In the genomic region with DNA sequence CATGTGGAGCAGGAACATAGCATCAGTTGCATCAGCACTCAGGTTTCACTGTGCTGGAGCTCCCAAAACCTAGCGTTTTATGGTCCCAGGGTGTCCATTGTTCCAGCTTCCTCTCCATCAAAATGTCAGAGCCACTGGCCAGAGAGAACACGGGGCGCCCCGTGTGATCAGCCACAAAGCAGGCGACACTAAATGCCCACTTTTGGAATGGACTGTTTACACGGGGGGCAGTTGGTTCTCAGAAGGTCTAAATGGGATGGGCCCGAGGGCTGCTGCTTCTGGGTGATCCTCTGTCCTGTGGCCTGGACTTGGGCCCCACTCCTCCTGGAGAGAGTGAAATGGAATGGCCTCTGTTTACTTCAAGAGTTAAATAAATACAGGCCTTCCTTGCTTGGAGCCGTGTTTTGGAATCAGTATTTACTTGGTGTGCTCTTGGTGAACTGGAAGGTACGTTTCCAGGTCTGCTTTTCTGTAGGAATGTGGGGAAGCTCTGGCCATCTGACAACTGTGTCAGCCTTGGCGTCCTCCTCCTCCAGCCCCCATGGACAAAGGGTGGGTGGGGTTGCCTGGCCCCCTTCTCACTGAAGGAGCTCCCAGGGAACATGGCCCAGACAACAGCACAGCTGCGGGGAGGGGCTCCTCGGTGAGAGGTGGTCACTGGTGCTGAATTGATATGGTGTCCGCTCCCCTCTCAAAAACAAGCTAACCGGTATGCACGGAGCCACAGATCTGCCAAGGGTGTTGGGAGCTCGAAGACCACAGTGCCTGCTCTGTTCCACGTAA, we compare ENCODE assay signal across 19 cellular contexts. TPM values are rescaled to one million over a fixed set of nuclear protein-coding genes. Genes with fewer than 3 reads are reported as not detected.
A peak's percentile ranks its signal among the peaks of the same experiment; 100 is the strongest.
DNase-seq lines count a peak whose midpoint lies in the region; ATAC-seq, FAIRE-seq and TF ChIP-seq lines count a peak whose summit lies in the region.
"Had no signal": no experiment of that assay in that cellular context is flagged by ENCODE, and none has a peak within 500 bp of the region (broad histone marks: within the 10 kb centered on the region; RNA-seq: fewer than 3 reads in every experiment).

No MANE protein-coding gene starts in this region.

- WGBS in HepG2 (ENCODE audit: low lambda C conversion rate), result 0% methylated on average over 4 of the region's 17 CpGs
- WGBS in sigmoid colon, 2 donors, result 79 to 80% methylated on average over 17 of the region's 17 CpGs

- H3K36me3 ChIP-seq in Caco-2 (ENCODE audit: control insufficient read depth, insufficient read depth, low read length) (no peaks in the 10 kb centered on the region), Peyer's patch (no peaks in the 10 kb centered on the region), HepG2 (replicated peaks in 1 of 2; ENCODE audit: control insufficient read depth in 1 of 2, insufficient read depth in 2 of 2, low read length in 2 of 2) (no peaks in the 10 kb centered on the region), sigmoid colon (no peaks in the 10 kb centered on the region), WERI-Rb-1 (no peaks in the 10 kb centered on the region)

- H4K20me1 ChIP-seq in HepG2 (ENCODE audit: insufficient read depth, low read length), result peaks cover 4% of the 10 kb centered on the region; the same call in 1 of the 2 replicates

- H3K9ac ChIP-seq in HepG2 (ENCODE audit: insufficient read depth, low read depth, low read length), result peak overlapping the region; percentile 69

- peak overlapping the region; percentile 95 for H3K4me2 ChIP-seq in HepG2 (ENCODE audit: low read depth, low read length)

- BruUV-seq in Caco-2 (replicated peaks; lab: Mats Ljungman, UMichigan) (no TSS peak), HepG2 (replicated peaks; lab: Mats Ljungman, UMichigan) (no TSS peak)

- TF ChIP-seq POLR2A in Peyer's patch (IDR thresholded peaks at IDR 0.05) (no peak), HepG2 (IDR thresholded peaks at IDR 0.05; ENCODE audit: insufficient read depth in 1 of 2, low read depth in 2 of 2, low read length in 2 of 2) (no peak), sigmoid colon (IDR thresholded peaks at IDR 0.05) (no peak), GM12891 (IDR thresholded peaks at IDR 0.05; ENCODE audit: low read depth, low read length) (no peak)

- H3K4me3 Mint-ChIP-seq in Caco-2 (ENCODE audit: unreplicated experiment), result no peak overlapping the region
- no peak overlapping the region for H3K4me3 Mint-ChIP-seq in type B pancreatic cell

- CTCF ChIA-PET in Caco-2 (lab: Charles Lee) (interaction anchor here (0.6 to 1.2 kb wide), 2 partner anchors 22 to 444 kb away, joined by 3 to 5 read pairs; no protein-coding TSS in a partner anchor), HepG2 (lab: Yijun Ruan, JAX; ENCODE audit: low intra/inter-chr PET ratio, low total read pairs) (no interaction called here)

- in situ Hi-C loops in HepG2 (cut with HindIII; ENCODE audit: extremely low pct_ligation_motif_present, low pct_unique_long_range_greater_than_20kb), result no loop called here

- no peaks in the 10 kb centered on the region for H3K9me3 Mint-ChIP-seq in Caco-2 (ENCODE audit: unreplicated experiment)
- H3K9me3 Mint-ChIP-seq in type B pancreatic cell, result no peaks in the 10 kb centered on the region

- peak in 1 of 2 experiments; percentile 17 for DNase-seq in Caco-2
- DNase-seq in Peyer's patch, result peak in 2 of 3 donors; percentile 22 to 31
- DNase-seq in HepG2 (ENCODE audit: low spot score), result peak; percentile 73
- DNase-seq in sigmoid colon, result peak; percentile 33
- DNase-seq in type B pancreatic cell (ENCODE audit: extremely low spot score, unreplicated experiment), result no peak
- no peak for DNase-seq in UCSD-AML1 (lab: John Stamatoyannopoulos, UW; ENCODE audit: unreplicated experiment)
- DNase-seq in GM12891 (ENCODE audit: insufficient read length, low spot score), result no peak
- DNase-seq in WERI-Rb-1, result no peak
- DNase-seq: C1 segment of cervical spinal cord, MM.1S, NCI-H1930, NCI-H2171, NCI-H510A, NCI-H82, Right ventricle myocardium superior had no signal

- peaks cover 6% of the 10 kb centered on the region for H3K4me1 Mint-ChIP-seq in Caco-2 (ENCODE audit: low read depth, unreplicated experiment)
- peaks cover 31% of the 10 kb centered on the region for H3K4me1 Mint-ChIP-seq in type B pancreatic cell (ENCODE audit: unreplicated experiment)

- H3K4me1 ChIP-seq in Caco-2, result peaks cover 17% of the 10 kb centered on the region; the same call in 1 of the 2 replicates
- H3K4me1 ChIP-seq in Peyer's patch, result no peaks in the 10 kb centered on the region
- peaks cover 78% of the 10 kb centered on the region for H3K4me1 ChIP-seq in HepG2 (ENCODE audit: insufficient read depth, low read length)
- no peaks in the 10 kb centered on the region for H3K4me1 ChIP-seq in sigmoid colon

- TF ChIP-seq EP300 in HepG2 (IDR thresholded peaks at IDR 0.05; ENCODE audit: low read depth in 2 of 2, low read length in 2 of 2) (peak in 1 of 2 experiments; percentile 81; a peak in 2 of 4 replicates), HepG2 (CRISPR knock-in tag; IDR thresholded peaks at IDR 0.05; ENCODE audit: borderline replicate concordance) (no peak; the same call in 1 of the 2 replicates), sigmoid colon (IDR thresholded peaks at IDR 0.05) (no peak)

- POLR2A ChIA-PET in Caco-2 (lab: Charles Lee) (interaction anchor here (0.6 kb wide), 1 partner anchor 9 kb away, joined by 3 read pairs; no protein-coding TSS in a partner anchor), HepG2 (lab: Yijun Ruan, JAX) (interaction anchor here (0.7 to 2.2 kb wide), 13 partner anchors 8 to 196 kb away, joined by 3 to 17 read pairs (median 6); partner anchors contain the start of genes F10 and F7)

- peak; percentile 45 for ATAC-seq in HepG2
- ATAC-seq: HCT116, Panc1 had no signal

- TF ChIP-seq RAD21 in HepG2 (CRISPR knock-in tag; IDR thresholded peaks at IDR 0.05), result no peak

- H3K9me3 ChIP-seq in Caco-2 (no peaks in the 10 kb centered on the region), Peyer's patch (no peaks in the 10 kb centered on the region), HepG2 (ENCODE audit: low read length) (no peaks in the 10 kb centered on the region), sigmoid colon (no peaks in the 10 kb centered on the region), WERI-Rb-1 (ENCODE audit: severe bottlenecking) (no peaks in the 10 kb centered on the region)

- H3K4me3 ChIP-seq in Caco-2 (ENCODE audit: low read depth, low read length) (no peak overlapping the region), Peyer's patch (no peak overlapping the region), HepG2 (replicated peaks in 1 of 3; ENCODE audit: insufficient read depth in 1 of 3, low read depth in 2 of 3, low read length in 3 of 3) (peak overlapping the region; percentile 35 to 69 (median 44)), sigmoid colon (no peak overlapping the region), WERI-Rb-1 (ENCODE audit: low read depth, low read length) (no peak overlapping the region)

- H3K27me3 Mint-ChIP-seq in Caco-2 (ENCODE audit: insufficient read depth, unreplicated experiment) (no peaks in the 10 kb centered on the region), type B pancreatic cell (peaks cover 4% of the 10 kb centered on the region)

- peaks cover 3% of the 10 kb centered on the region for H3K79me2 ChIP-seq in HepG2 (ENCODE audit: insufficient read depth, low read length)

- H3K36me3 Mint-ChIP-seq in Caco-2 (ENCODE audit: insufficient read depth, unreplicated experiment), result no peaks in the 10 kb centered on the region
- H3K36me3 Mint-ChIP-seq in type B pancreatic cell, result no peaks in the 10 kb centered on the region

- FAIRE-seq in HepG2 (lab: Jason Lieb, UNC) (peak; percentile 68), GM12891 (lab: Jason Lieb, UNC) (no peak)
- FAIRE-seq: A204.1, GM18507 had no signal

- H3K27ac ChIP-seq in Peyer's patch, result no peak overlapping the region
- peak overlapping the region; percentile 81 for H3K27ac ChIP-seq in HepG2 (ENCODE audit: extremely low read length, insufficient read depth, low read length)
- no peak overlapping the region for H3K27ac ChIP-seq in sigmoid colon
- H3K27ac ChIP-seq in WERI-Rb-1, result no peak overlapping the region

- intact Hi-C loops in Caco-2 (cut with micrococcal nuclease; ENCODE audit: unreplicated experiment) (loop anchor here (1.0 kb wide), 1 partner anchor 16 kb away; the partner anchor contains the start of gene MCF2L), HepG2 (cut with micrococcal nuclease; ENCODE audit: unreplicated experiment) (no loop called here), sigmoid colon (cut with DNase I) (no loop called here)

- no peaks in the 10 kb centered on the region for H3K27me3 ChIP-seq in Caco-2 (replicated peaks; ENCODE audit: control insufficient read depth, insufficient read depth, low read length)
- H3K27me3 ChIP-seq in Peyer's patch, result no peaks in the 10 kb centered on the region
- no peaks in the 10 kb centered on the region for H3K27me3 ChIP-seq in HepG2 (ENCODE audit: control insufficient read depth in 1 of 2, insufficient read depth in 2 of 2, low read length in 2 of 2)
- H3K27me3 ChIP-seq in sigmoid colon, result peaks cover 0 to 6% (median 0%) of the 10 kb centered on the region in 3 donors
- H3K27me3 ChIP-seq in WERI-Rb-1 (ENCODE audit: insufficient read depth, low read depth, severe bottlenecking), result no peaks in the 10 kb centered on the region

- H3K27ac Mint-ChIP-seq in Caco-2 (ENCODE audit: unreplicated experiment) (peak overlapping the region; percentile 22), type B pancreatic cell (no peak overlapping the region)

- TF ChIP-seq CTCF in Caco-2 (IDR thresholded peaks at IDR 0.05; ENCODE audit: insufficient read depth in 1 of 2, low read depth in 1 of 2, low read length in 1 of 2, severe bottlenecking in 1 of 2, unreplicated experiment in 1 of 2), result no peak
- TF ChIP-seq CTCF in Peyer's patch (IDR thresholded peaks at IDR 0.05), result no peak
- TF ChIP-seq CTCF in HepG2 (CRISPR knock-in tag; IDR thresholded peaks at IDR 0.05), result no peak
- TF ChIP-seq CTCF in sigmoid colon (IDR thresholded peaks at IDR 0.05), result no peak
- TF ChIP-seq CTCF in type B pancreatic cell (conservative IDR thresholded peaks at IDR 0.05), result no peak
- TF ChIP-seq CTCF in WERI-Rb-1 (IDR thresholded peaks at IDR 0.05; ENCODE audit: low read depth, low read length), result no peak

- no peak overlapping the region for H2AFZ ChIP-seq in HepG2 (ENCODE audit: low read length)

RNA-seq across cellular contexts. Expression of gene MCF2L, which starts 16.1 kb away (rescaled TPM):
- total RNA-seq in Caco-2 (2022) (22.1 and 24.4 TPM in 2 replicates), Peyer's patch (100 to 1,000 TPM in 3 of 4 donors, 10 to 100 TPM in 1; 81.4 to 165 (median 149) TPM), HepG2 (2016; rRNA removed; fragmentation: Illumina TruSeq; extraction: Trizol) (13.7 and 19.4 TPM in 2 replicates), sigmoid colon (10 to 100 TPM in 3 of 4 donors, 1 to 10 TPM in 1; 7.5 to 20.2 (median 13.0) TPM), type B pancreatic cell (ENCODE audit: low replicate concordance) (37.3 and 46.9 TPM in 2 replicates)
- 2.3 and 3.4 TPM in 2 replicates for total RNA-seq in HepG2 (2016; cell fraction: cytosol; rRNA removed; fragmentation: Illumina TruSeq; extraction: Trizol; ENCODE audit: low read depth)
- total RNA-seq in HepG2 (2016; cell fraction: insoluble cytoplasmic fraction; rRNA removed; fragmentation: Illumina TruSeq; extraction: Trizol), result 10.9 and 20.3 TPM in 2 replicates
- 5.5 and 5.6 TPM in 2 replicates for total RNA-seq in HepG2 (2016; cell fraction: membrane; rRNA removed; fragmentation: Illumina TruSeq; extraction: Trizol)
- total RNA-seq in HepG2 (2016; cell fraction: nucleus; rRNA removed; fragmentation: Illumina TruSeq; extraction: Trizol), result 24.6 and 25.3 TPM in 2 replicates
- polyA plus RNA-seq in HepG2 (2011; rRNA removed) (28.4 and 33.6 TPM in 2 replicates), sigmoid colon (10 to 100 TPM; 43.5 to 59.9 (median 51.1) TPM)
- polyA plus RNA-seq in HepG2 (2011; cell fraction: cytosol; rRNA removed), result 13.6 and 15.2 TPM in 2 replicates
- 196 and 262 TPM in 2 replicates for polyA plus RNA-seq in HepG2 (2011; cell fraction: nucleus; rRNA removed)
- 26.3 and 28.9 TPM in 2 replicates for polyA plus RNA-seq in HepG2 (2012)
- polyA plus RNA-seq in HepG2 (2016; cell fraction: cytosol; fragmentation: Illumina TruSeq; extraction: Trizol; ENCODE audit: low read depth), result 1.1 and 1.3 TPM in 2 replicates
- 10.3 and 10.5 TPM in 2 replicates for polyA plus RNA-seq in HepG2 (2016; cell fraction: insoluble cytoplasmic fraction; fragmentation: Illumina TruSeq; extraction: Trizol; ENCODE audit: low read depth)
- polyA plus RNA-seq in HepG2 (2016; cell fraction: membrane; fragmentation: Illumina TruSeq; extraction: Trizol; ENCODE audit: low read depth), result 1.6 and 2.4 TPM in 2 replicates
- 57.7 and 66.1 TPM in 2 replicates for polyA plus RNA-seq in HepG2 (2016; cell fraction: nucleus; fragmentation: Illumina TruSeq; extraction: Trizol; ENCODE audit: insufficient read depth, low read depth)
- 39.0 and 75.0 TPM in 2 replicates for polyA minus RNA-seq in HepG2 (2011; rRNA and poly(A)+ RNA removed; ENCODE audit: low replicate concordance)
- 16.7 and 21.1 TPM in 2 replicates for polyA minus RNA-seq in HepG2 (2011; cell fraction: cytosol; rRNA and poly(A)+ RNA removed)
- polyA minus RNA-seq in HepG2 (2011; cell fraction: nucleus; rRNA and poly(A)+ RNA removed), result 89.5 and 90.6 TPM in 2 replicates
- 1.2 TPM for polyA plus RNA-seq in GM12891 (2012; ENCODE audit: low read depth, missing spikeins)

Comparison
In these comparisons a context has a peak if more than half of its experiments do, and no peak if none do; other contexts are left out.
1. DNase-seq: peak in Peyer's patch (2 of 3), HepG2 (single experiment) and sigmoid colon (single experiment); none in type B pancreatic cell (single experiment), UCSD-AML1 (single experiment), GM12891 (single experiment) and WERI-Rb-1 (single experiment).
2. H3K4me3 ChIP-seq: peak in HepG2 (3 of 3); none in Caco-2 (single experiment), Peyer's patch (0 of 4), sigmoid colon (0 of 4) and WERI-Rb-1 (single experiment).